9 cellular contexts compared by ENCODE assay signal in genomic region chr6:159716247-159717086, GRCh38. TPM values are rescaled to one million over a fixed set of nuclear protein-coding genes. Genes with fewer than 3 reads are reported as not detected.
DNase-seq lines count a peak whose midpoint lies in the region; ATAC-seq, FAIRE-seq and TF ChIP-seq lines count a peak whose summit lies in the region.
"Had no signal": no experiment of that assay in that cellular context is flagged by ENCODE, and none has a peak within 500 bp of the region (broad histone marks: within the 10 kb centered on the region; RNA-seq: fewer than 3 reads in every experiment).

No MANE protein-coding gene starts in this region.

- CTCF ChIA-PET in activated CD8-positive, alpha-beta T cell treated with anti-CD3 and anti-CD28 coated beads for 36 hours (lab: Charles Lee), result no interaction called here

- ATAC-seq in GM18868 (IDR thresholded peaks at IDR 0.05; ENCODE audit: unreplicated experiment), result no peak
- ATAC-seq in activated CD8-positive, alpha-beta T cell treated with anti-CD3 and anti-CD28 coated beads for 36 hours, result no peak
- no peak for ATAC-seq in HG03135 (IDR thresholded peaks at IDR 0.05; ENCODE audit: unreplicated experiment)

- no peak overlapping the region for H3K4me3 Mint-ChIP-seq in activated CD8-positive, alpha-beta T cell treated with anti-CD3 and anti-CD28 coated beads for 36 hours

- H3K36me3 Mint-ChIP-seq in activated CD8-positive, alpha-beta T cell treated with anti-CD3 and anti-CD28 coated beads for 36 hours (ENCODE audit: low read depth), result no peaks in the 10 kb centered on the region

- no peaks in the 10 kb centered on the region for H3K36me3 ChIP-seq in colonic mucosa

- no peak overlapping the region for H3K4me3 ChIP-seq in colonic mucosa

- H3K9me3 ChIP-seq in colonic mucosa, result no peaks in the 10 kb centered on the region

- no peaks in the 10 kb centered on the region for H3K27me3 ChIP-seq in colonic mucosa

- H3K9ac ChIP-seq in colonic mucosa (ENCODE audit: low read depth in 2 of 2, low read length in 2 of 2), result no peak overlapping the region

- no peak overlapping the region for H3K27ac Mint-ChIP-seq in activated CD8-positive, alpha-beta T cell treated with anti-CD3 and anti-CD28 coated beads for 36 hours

- TF ChIP-seq POLR2A in H54 (IDR thresholded peaks at IDR 0.05; ENCODE audit: low read depth, low read length), result no peak

- FAIRE-seq in H54 (lab: Jason Lieb, UNC), result no peak

- intact Hi-C loops in colonic mucosa (cut with DNase I), result no loop called here
- intact Hi-C loops in activated CD8-positive, alpha-beta T cell treated with anti-CD3 and anti-CD28 coated beads for 36 hours (cut with micrococcal nuclease), result no loop called here

- peak overlapping the region; percentile 62 for H3K27ac ChIP-seq in colonic mucosa

- no peak for TF ChIP-seq CTCF in colonic mucosa (IDR thresholded peaks at IDR 0.05)
- no peak for TF ChIP-seq CTCF in activated CD8-positive, alpha-beta T cell treated with anti-CD3 and anti-CD28 coated beads for 36 hours (IDR thresholded peaks at IDR 0.05)

- no peaks in the 10 kb centered on the region for H3K27me3 Mint-ChIP-seq in activated CD8-positive, alpha-beta T cell treated with anti-CD3 and anti-CD28 coated beads for 36 hours

- POLR2A ChIA-PET in activated CD8-positive, alpha-beta T cell treated with anti-CD3 and anti-CD28 coated beads for 36 hours (lab: Charles Lee), result interaction anchor here (2.1 kb wide), 1 partner anchor 10 kb away, joined by 12 read pairs; the partner anchor contains the start of gene WTAP

- DNase-seq in A172 (ENCODE audit: low spot score), result peak; percentile 67
- DNase-seq in M059J (ENCODE audit: low read depth), result peak; percentile 89
- DNase-seq in colonic mucosa, result no peak
- peak; percentile 73 for DNase-seq in medulla oblongata (ENCODE audit: extremely low spot score)
- no peak for DNase-seq in activated CD8-positive, alpha-beta T cell treated with anti-CD3 and anti-CD28 coated beads for 36 hours
- no peak for DNase-seq in H54 (ENCODE audit: insufficient read length, low spot score)
- DNase-seq: activated CD4-positive, alpha-beta T cell treated with anti-CD3 and anti-CD28 coated beads for 1 hour had no signal

- no peaks in the 10 kb centered on the region for H3K9me3 Mint-ChIP-seq in activated CD8-positive, alpha-beta T cell treated with anti-CD3 and anti-CD28 coated beads for 36 hours

- no peaks in the 10 kb centered on the region for H3K4me1 ChIP-seq in colonic mucosa

- H3K4me1 Mint-ChIP-seq in activated CD8-positive, alpha-beta T cell treated with anti-CD3 and anti-CD28 coated beads for 36 hours (ENCODE audit: low read depth), result no peaks in the 10 kb centered on the region

RNA-seq across cellular contexts. Expression of gene WTAP, which starts 10.8 kb away (rescaled TPM):
- 98.3 and 115 TPM in 2 replicates for total RNA-seq in A172 (2014; rRNA removed; shearing (Covaris generic))
- total RNA-seq in M059J (2014; rRNA removed; shearing (Covaris generic)), result 79.6 and 106 TPM in 2 replicates
- total RNA-seq in colonic mucosa, result 10 to 100 TPM; 73.7 to 84.1 TPM
- 10 to 100 TPM; 79.9 to 80.6 TPM for total RNA-seq in activated CD8-positive, alpha-beta T cell treated with anti-CD3 and anti-CD28 coated beads for 36 hours

RNA-seq across cellular contexts. Expression of gene SOD2, which starts 23.4 kb away (rescaled TPM):
- total RNA-seq in A172 (2014; rRNA removed; shearing (Covaris generic)), result 155 and 160 TPM in 2 replicates
- 73.2 and 108 TPM in 2 replicates for total RNA-seq in M059J (2014; rRNA removed; shearing (Covaris generic))
- total RNA-seq in colonic mucosa, result 100 to 1,000 TPM; 199 to 365 TPM
- 100 to 1,000 TPM in 1 of 2 experiments, 10 to 100 TPM in 1; 95.5 to 105 TPM for total RNA-seq in activated CD8-positive, alpha-beta T cell treated with anti-CD3 and anti-CD28 coated beads for 36 hours

RNA-seq across cellular contexts. Expression of gene ACAT2, which starts 45.4 kb away (rescaled TPM):
- total RNA-seq in A172 (2014; rRNA removed; shearing (Covaris generic)), result 45.3 and 46.1 TPM in 2 replicates
- total RNA-seq in M059J (2014; rRNA removed; shearing (Covaris generic)), result 49.6 and 75.8 TPM in 2 replicates
- total RNA-seq in colonic mucosa, result 100 to 1,000 TPM in 1 of 2 donors, 10 to 100 TPM in 1; 59.8 to 126 TPM
- total RNA-seq in activated CD8-positive, alpha-beta T cell treated with anti-CD3 and anti-CD28 coated beads for 36 hours, result 10 to 100 TPM; 70.8 to 74.1 TPM

Comparison
In these comparisons a context has a peak if more than half of its experiments do, and no peak if none do; other contexts are left out.
1. DNase-seq: peak in A172 (single experiment), M059J (single experiment) and medulla oblongata (single experiment); none in colonic mucosa (single experiment), activated CD8-positive, alpha-beta T cell treated with anti-CD3 and anti-CD28 coated beads for 36 hours (single experiment) and H54 (single experiment).